Comparison of ENCODE assay signal across 8 cellular contexts in genomic region chrX:48475774-48476577, GRCh38. TPM values are rescaled to one million over a fixed set of nuclear protein-coding genes. Genes with fewer than 3 reads are reported as not detected.
DNase-seq lines count a peak whose midpoint lies in the region; ATAC-seq and TF ChIP-seq lines count a peak whose summit lies in the region.

Gene FTSJ1 (plus strand): TSS chrX:48476199. CDS start chrX:48478048, 1,849 bp downstream.

- ATAC-seq in CD8-positive, alpha-beta T cell = peak; percentile 89
- peak; percentile 86 for ATAC-seq in GM19467 (IDR thresholded peaks at IDR 0.05; ENCODE audit: unreplicated experiment)

- peak within 1 kb of the TSS; percentile 88 for H3K27ac ChIP-seq in CD8-positive, alpha-beta T cell (ENCODE audit: low read depth, low read length)

- H3K9me3 ChIP-seq in CD8-positive, alpha-beta T cell (ENCODE audit: low read length) = no peaks in the 10 kb centered on the region

- H3K36me3 Mint-ChIP-seq in CD8-positive, alpha-beta T cell = peaks cover 35% of the 10 kb centered on the region

- CTCF ChIA-PET in CD8-positive, alpha-beta T cell (lab: Charles Lee) = no interaction called here
- CTCF ChIA-PET in activated CD8-positive, alpha-beta memory T cell treated with anti-CD3 and anti-CD28 coated beads for 36 hours (lab: Charles Lee) = no interaction called here

- H3K9me3 Mint-ChIP-seq in CD8-positive, alpha-beta T cell = no peaks in the 10 kb centered on the region

- H3K27me3 Mint-ChIP-seq in CD8-positive, alpha-beta T cell (ENCODE audit: low read depth) = no peaks in the 10 kb centered on the region

- H3K4me3 Mint-ChIP-seq in CD8-positive, alpha-beta T cell = peak within 1 kb of the TSS; percentile 88

- no peaks in the 10 kb centered on the region for H3K27me3 ChIP-seq in CD8-positive, alpha-beta T cell (ENCODE audit: insufficient read depth, low read length)

- peak within 1 kb of the TSS; percentile 62 for H3K4me3 ChIP-seq in CD8-positive, alpha-beta T cell (ENCODE audit: low read depth, low read length)

- POLR2A ChIA-PET in CD8-positive, alpha-beta T cell (lab: Charles Lee) = interaction anchor here (0.5 to 1.8 kb wide), 5 partner anchors 11 to 103 kb away, joined by 3 to 5 read pairs (median 3); partner anchors contain the start of gene RBM3
- POLR2A ChIA-PET in activated CD8-positive, alpha-beta memory T cell treated with anti-CD3 and anti-CD28 coated beads for 36 hours (lab: Charles Lee) = no interaction called here

- TF ChIP-seq CTCF in CD8-positive, alpha-beta T cell (IDR thresholded peaks at IDR 0.05) = no peak

- DNase-seq in CD8-positive, alpha-beta T cell = peak; percentile 75 to 94 (median 81)
- DNase-seq in HS-27A (ENCODE audit: low read depth) = peak; percentile 75
- peak; percentile 83 to 89 for DNase-seq in NOMO-1 (lab: John Stamatoyannopoulos, UW; ENCODE audit: unreplicated experiment in 2 of 2)
- peak; percentile 83 for DNase-seq in effector CD8-positive, alpha-beta T cell (lab: John Stamatoyannopoulos, UW)
- peak; percentile 92 for DNase-seq in medulla oblongata (ENCODE audit: extremely low spot score)
- DNase-seq in stimulated activated CD8-positive, alpha-beta memory T cell treated with anti-CD3 and anti-CD28 coated beads, Interleukin-12 subunit alpha, Interleukin-12 subunit beta, amount 100 ng/mL, for 1 hour (ENCODE audit: low read depth) = peak; percentile 73

- H3K4me1 ChIP-seq in CD8-positive, alpha-beta T cell (ENCODE audit: insufficient read depth, low read length) = peaks cover 14% of the 10 kb centered on the region

- H3K4me1 Mint-ChIP-seq in CD8-positive, alpha-beta T cell (ENCODE audit: low read depth) = peaks cover 30% of the 10 kb centered on the region

- intact Hi-C loops in CD8-positive, alpha-beta T cell (cut with DNase I, micrococcal nuclease) = loop anchor here (1.0 to 10.0 kb wide), 11 partner anchors 32 to 641 kb away; partner anchors contain the start of genes EBP (in 2 of the 2), PORCN (in 2 of the 2), TBC1D25 (in 2 of the 2) and ZNF81 (in 2 of the 2)

- peak within 1 kb of the TSS; percentile 90 for H3K27ac Mint-ChIP-seq in CD8-positive, alpha-beta T cell

- H3K36me3 ChIP-seq in CD8-positive, alpha-beta T cell (ENCODE audit: insufficient read depth, low read length) = no peaks in the 10 kb centered on the region

RNA-seq across cellular contexts. Expression of gene FTSJ1, which starts in this region (rescaled TPM):
- total RNA-seq in CD8-positive, alpha-beta T cell = 10 to 100 TPM; 61.4 to 67.4 TPM
- 100 to 1,000 TPM; 107 to 109 TPM for total RNA-seq in activated CD8-positive, alpha-beta memory T cell treated with anti-CD3 and anti-CD28 coated beads for 36 hours

Comparison
In these comparisons a context has a peak if more than half of its experiments do, and no peak if none do; other contexts are left out.
1. Peak in every context shown above with its lines: DNase-seq, ATAC-seq, H3K4me3 ChIP-seq and H3K27ac ChIP-seq.